Comparison of ENCODE assay signal across 9 cellular contexts in the genomic region with DNA sequence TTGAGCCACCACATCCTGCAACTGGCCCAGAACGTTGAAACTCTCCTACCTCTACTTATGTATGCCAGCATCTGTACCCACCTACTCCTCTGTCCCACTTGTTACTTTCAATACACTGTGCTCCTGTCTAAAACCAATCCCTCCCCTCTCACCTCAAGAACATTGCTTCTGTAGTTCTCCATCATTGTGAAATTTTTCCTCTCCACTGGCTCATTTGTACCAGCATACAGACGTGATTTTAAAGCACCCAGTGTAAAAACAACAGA. TPM values are rescaled to one million over a fixed set of nuclear protein-coding genes. Genes with fewer than 3 reads are reported as not detected.
DNase-seq lines count a peak whose midpoint lies in the region; ATAC-seq, FAIRE-seq and TF ChIP-seq lines count a peak whose summit lies in the region.
"Had no signal": no experiment of that assay in that cellular context is flagged by ENCODE, and none has a peak within 500 bp of the region (broad histone marks: within the 10 kb centered on the region; RNA-seq: fewer than 3 reads in every experiment).

No MANE protein-coding gene starts in this region.

- H3K36me3 Mint-ChIP-seq in activated naive CD8-positive, alpha-beta T cell treated with anti-CD3 and anti-CD28 coated beads for 36 hours = peaks cover 6% of the 10 kb centered on the region

- no peaks in the 10 kb centered on the region for H3K27me3 ChIP-seq in DND-41 (ENCODE audit: insufficient read depth, low read length, poor library complexity)

- H3K4me3 ChIP-seq in DND-41 (ENCODE audit: low read depth in 1 of 2, low read length in 2 of 2) = no peak overlapping the region
- H3K4me3 ChIP-seq: mucosa of descending colon had no signal

- FAIRE-seq in H54 (lab: Jason Lieb, UNC) = no peak

- H3K9me3 Mint-ChIP-seq in activated naive CD8-positive, alpha-beta T cell treated with anti-CD3 and anti-CD28 coated beads for 36 hours = no peaks in the 10 kb centered on the region

- H3K36me3 ChIP-seq in DND-41 (ENCODE audit: insufficient read depth, low read length) = no peaks in the 10 kb centered on the region

- H4K20me1 ChIP-seq in DND-41 (ENCODE audit: insufficient read depth, low read length) = no peaks in the 10 kb centered on the region

- no peaks in the 10 kb centered on the region for H3K27me3 Mint-ChIP-seq in activated naive CD8-positive, alpha-beta T cell treated with anti-CD3 and anti-CD28 coated beads for 36 hours

- H3K27ac ChIP-seq in DND-41 (ENCODE audit: low read length) = no peak overlapping the region

- no peak overlapping the region for H3K9ac ChIP-seq in DND-41 (ENCODE audit: low read depth, low read length)

- no peak for TF ChIP-seq CTCF in DND-41 (IDR thresholded peaks at IDR 0.05; ENCODE audit: borderline replicate concordance, extremely low read depth, low read length, poor library complexity, severe bottlenecking)

- DNase-seq in DND-41 = no peak
- DNase-seq in activated naive CD8-positive, alpha-beta T cell treated with anti-CD3 and anti-CD28 coated beads for 36 hours = no peak
- DNase-seq in DMS153 (lab: John Stamatoyannopoulos, UW) = no peak
- no peak for DNase-seq in superior temporal gyrus (ENCODE audit: extremely low spot score)
- DNase-seq in stimulated activated CD4-positive, alpha-beta T cell treated with anti-CD3 and anti-CD28 coated beads, Interleukin-4, amount 100 ng/mL, for 4 hours = no peak
- no peak for DNase-seq in H54 (ENCODE audit: insufficient read length, low spot score)
- DNase-seq: mucosa of descending colon had no signal

- peak overlapping the region; percentile 0 for H3K4me3 Mint-ChIP-seq in activated naive CD8-positive, alpha-beta T cell treated with anti-CD3 and anti-CD28 coated beads for 36 hours

- no peak overlapping the region for H3K4me2 ChIP-seq in DND-41 (ENCODE audit: insufficient read depth, low read length)

- H3K9me3 ChIP-seq in DND-41 (ENCODE audit: insufficient read depth, low read length, severe bottlenecking) = no peaks in the 10 kb centered on the region
- H3K9me3 ChIP-seq: mucosa of descending colon had no signal

- no peaks in the 10 kb centered on the region for H3K4me1 ChIP-seq in DND-41 (ENCODE audit: insufficient read depth, low read length)

- H3K79me2 ChIP-seq in DND-41 (ENCODE audit: insufficient read depth, low read length) = no peaks in the 10 kb centered on the region

- ATAC-seq in DND-41 (ENCODE audit: insufficient read depth, low read depth) (peak; percentile 45; the same call in 1 of the 3 replicates), GM19438 (IDR thresholded peaks at IDR 0.05; ENCODE audit: low read depth, unreplicated experiment) (peak; percentile 27), HG03060 (IDR thresholded peaks at IDR 0.05; ENCODE audit: low read depth, unreplicated experiment) (peak; percentile 7)

- TF ChIP-seq POLR2A in H54 (IDR thresholded peaks at IDR 0.05; ENCODE audit: low read depth, low read length) = no peak

- H3K4me1 Mint-ChIP-seq in activated naive CD8-positive, alpha-beta T cell treated with anti-CD3 and anti-CD28 coated beads for 36 hours = peaks cover 37% of the 10 kb centered on the region

- no peak overlapping the region for H2AFZ ChIP-seq in DND-41 (ENCODE audit: low read depth, low read length)

- peak overlapping the region; percentile 76 for H3K27ac Mint-ChIP-seq in activated naive CD8-positive, alpha-beta T cell treated with anti-CD3 and anti-CD28 coated beads for 36 hours

RNA-seq across cellular contexts. Expression of gene USO1, which starts 25.5 kb away (rescaled TPM):
- 10 to 100 TPM; 43.7 to 45.7 TPM for total RNA-seq in activated naive CD8-positive, alpha-beta T cell treated with anti-CD3 and anti-CD28 coated beads for 36 hours

RNA-seq across cellular contexts. Expression of gene G3BP2, which starts 25.7 kb away (rescaled TPM):
- total RNA-seq in activated naive CD8-positive, alpha-beta T cell treated with anti-CD3 and anti-CD28 coated beads for 36 hours = 100 to 1,000 TPM; 249 to 251 TPM
